15 cellular contexts compared by ENCODE assay signal in genomic region chr5:95471447-95471846, GRCh38.
A peak's percentile ranks its signal among the peaks of the same experiment; 100 is the strongest.
DNase-seq lines count a peak whose midpoint lies in the region; ATAC-seq and TF ChIP-seq lines count a peak whose summit lies in the region.
"Had no signal": no experiment of that assay in that cellular context is flagged by ENCODE, and none has a peak within 500 bp of the region (broad histone marks: within the 10 kb centered on the region; RNA-seq: fewer than 3 reads in every experiment).

No MANE protein-coding gene starts in this region.

- 78% methylated on average over 1 of the region's 1 CpG for WGBS in prostate gland
- WGBS in H9 (ENCODE audit: extremely low coverage, insufficient read length, low lambda C conversion rate): no CpG with 5 or more reads among the region's 1 CpG
- 100% methylated on average over 1 of the region's 1 CpG; no CpG with 5 or more reads in 1 of the 2 donors for WGBS in gastroesophageal sphincter (ENCODE audit: low coverage in 1 of 2), 2 donors

- H2BK120ac ChIP-seq in H9 (ENCODE audit: low read depth, low read length, poor library complexity, severe bottlenecking): no peak overlapping the region

- H4K91ac ChIP-seq in H9 (ENCODE audit: insufficient read length, low read depth, low read length): no peak overlapping the region

- H3K56ac ChIP-seq in H9 (ENCODE audit: insufficient read length, low read depth, low read length): no peak overlapping the region

- H4K5ac ChIP-seq in H9 (ENCODE audit: insufficient read length, low read depth, low read length): no peak overlapping the region

- H3K9me3 Mint-ChIP-seq in H9: no peaks in the 10 kb centered on the region
- H3K9me3 Mint-ChIP-seq: HFFc6 had no signal

- no peak overlapping the region for H2BK15ac ChIP-seq in H9 (ENCODE audit: low read depth, low read length)

- intact Hi-C loops in lower lobe of right lung (cut with DNase I) (no loop called here), prostate gland (cut with DNase I) (no loop called here)

- TF ChIP-seq CTCF in lower lobe of right lung (IDR thresholded peaks at IDR 0.05) (no peak), prostate gland (IDR thresholded peaks at IDR 0.05) (no peak), H9 (conservative IDR thresholded peaks at IDR 0.05) (no peak), gastroesophageal sphincter (IDR thresholded peaks at IDR 0.05) (no peak), GM13976 (IDR thresholded peaks at IDR 0.05; ENCODE audit: borderline replicate concordance, control extremely low read depth, extremely low read depth, insufficient read depth, missing control alignments) (no peak)

- H3K79me1 ChIP-seq in H9 (ENCODE audit: insufficient read depth, low read depth, low read length, poor library complexity, severe bottlenecking): no peaks in the 10 kb centered on the region

- H2BK12ac ChIP-seq in H9 (ENCODE audit: insufficient read length, low read depth, low read length): no peak overlapping the region

- no peak overlapping the region for H3K14ac ChIP-seq in H9 (ENCODE audit: insufficient read depth, low read length)

- H3K79me2 ChIP-seq in H9 (ENCODE audit: insufficient read depth, low read length): no peaks in the 10 kb centered on the region

- H3K27me3 ChIP-seq in lower lobe of right lung (ENCODE audit: low read depth) (no peaks in the 10 kb centered on the region), prostate gland (replicated peaks; ENCODE audit: insufficient read depth) (no peaks in the 10 kb centered on the region), H9 (ENCODE audit: insufficient read depth, low read length) (no peaks in the 10 kb centered on the region), gastroesophageal sphincter (no peaks in the 10 kb centered on the region)

- H3K27ac Mint-ChIP-seq in H9: 0 out of 7 replicates have a peak overlapping the region, but pooled peaks of 1 of the 3 experiments have one; percentile 3

- DNase-seq in NCI-H1105 treated with DMSO at 0.1 percent for 48 hours (lab: John Stamatoyannopoulos, UW) (peak; percentile 3), NCI-H1105 (lab: John Stamatoyannopoulos, UW) (no peak), NCI-H774 (lab: John Stamatoyannopoulos, UW) (peak; percentile 7), lower lobe of right lung (peak; percentile 53), prostate gland (ENCODE audit: low spot score) (no peak), H9 (no peak), GM13976 (ENCODE audit: low spot score) (no peak)
- DNase-seq: 8988T, GOT3, NCI-H1694, NCI-H524, OCI-M1 had no signal

- H3K23ac ChIP-seq in H9 (ENCODE audit: insufficient read length, low read depth, low read length): no peak overlapping the region

- H3K4me1 ChIP-seq in lower lobe of right lung (peaks cover 6% of the 10 kb centered on the region), prostate gland (replicated peaks) (no peaks in the 10 kb centered on the region), H9 (ENCODE audit: insufficient read depth, low read length) (no peaks in the 10 kb centered on the region; the same call in 1 of the 2 replicates), gastroesophageal sphincter (no peaks in the 10 kb centered on the region)

- no peak overlapping the region for H3K4me3 Mint-ChIP-seq in H9
- H3K4me3 Mint-ChIP-seq: HFFc6 had no signal

- H3K4me1 Mint-ChIP-seq in H9: peaks cover 19 to 24% of the 10 kb centered on the region in 2 experiments

- H2AK5ac ChIP-seq in H9 (ENCODE audit: insufficient read length, low read length): no peak overlapping the region

- no peak overlapping the region for H3K4ac ChIP-seq in H9 (ENCODE audit: low read depth, low read length)

- H4K8ac ChIP-seq in H9 (replicated peaks; ENCODE audit: insufficient read length, low read depth, low read length): no peak overlapping the region

- no peak overlapping the region for H2BK20ac ChIP-seq in H9 (ENCODE audit: low read depth, low read length, poor library complexity, severe bottlenecking)

- H3K9me3 ChIP-seq in lower lobe of right lung (no peaks in the 10 kb centered on the region), prostate gland (no peaks in the 10 kb centered on the region), H9 (ENCODE audit: control insufficient read depth, low read depth, low read length) (no peaks in the 10 kb centered on the region), gastroesophageal sphincter (no peaks in the 10 kb centered on the region)

- in situ Hi-C loops in GM13976 (cut with MboI; ENCODE audit: low sequenced_read_pairs, unreplicated experiment): no loop called here

- H3K23me2 ChIP-seq in H9 (ENCODE audit: insufficient read length, low read depth, low read length, poor library complexity, severe bottlenecking): no peaks in the 10 kb centered on the region

- H2AFZ ChIP-seq in H9 (ENCODE audit: low read length): no peak overlapping the region

- H3K27ac ChIP-seq in lower lobe of right lung: no peak overlapping the region
- H3K27ac ChIP-seq in prostate gland: no peak overlapping the region
- H3K27ac ChIP-seq in H9 (ENCODE audit: insufficient read length, low read depth, low read length): no peak overlapping the region
- no peak overlapping the region for H3K27ac ChIP-seq in gastroesophageal sphincter
- H3K27ac ChIP-seq: RWPE1 had no signal

- TF ChIP-seq EP300 in gastroesophageal sphincter (IDR thresholded peaks at IDR 0.05): no peak

- ATAC-seq in lower lobe of right lung (peak; percentile 76 to 86), gastroesophageal sphincter (no peak)

- H3K9ac ChIP-seq in H9 (ENCODE audit: extremely low read depth, insufficient read length, low read length): no peak overlapping the region

- no peak overlapping the region for H3K18ac ChIP-seq in H9 (ENCODE audit: insufficient read length, low read depth, low read length)

- H3K36me3 ChIP-seq in lower lobe of right lung (peaks cover 49% of the 10 kb centered on the region), prostate gland (no peaks in the 10 kb centered on the region), gastroesophageal sphincter (peaks cover 3 to 53% of the 10 kb centered on the region in 2 donors)

- no peak overlapping the region for H2BK5ac ChIP-seq in H9 (ENCODE audit: insufficient read length, low read length)

- TF ChIP-seq POLR2A in prostate gland (IDR thresholded peaks at IDR 0.05) (no peak), gastroesophageal sphincter (IDR thresholded peaks at IDR 0.05) (no peak)

- H3T11ph ChIP-seq in H9 (ENCODE audit: low read length): no peak overlapping the region

- no peaks in the 10 kb centered on the region for H3K27me3 Mint-ChIP-seq in H9 (ENCODE audit: low read depth)

- peaks cover 11 to 38% (median 17%) of the 10 kb centered on the region in 3 experiments; a peak in 6 of 7 replicates for H3K36me3 Mint-ChIP-seq in H9 (ENCODE audit: insufficient read depth in 1 of 3, low read depth in 3 of 3)

- H4K20me1 ChIP-seq in H9 (ENCODE audit: control insufficient read depth, insufficient read depth, insufficient read length): no peaks in the 10 kb centered on the region

- no peak overlapping the region for H3K4me3 ChIP-seq in lower lobe of right lung
- no peak overlapping the region for H3K4me3 ChIP-seq in prostate gland
- no peak overlapping the region for H3K4me3 ChIP-seq in gastroesophageal sphincter

- no peak overlapping the region for H3K4me2 ChIP-seq in H9 (ENCODE audit: insufficient read depth, insufficient read length, low read length)

Comparison
In these comparisons a context has a peak if more than half of its experiments do, and no peak if none do; other contexts are left out.
1. DNase-seq: peak in NCI-H1105 treated with DMSO at 0.1 percent for 48 hours (single experiment), NCI-H774 (single experiment) and lower lobe of right lung (single experiment); none in NCI-H1105 (single experiment), prostate gland (single experiment), H9 (single experiment) and GM13976 (single experiment).